Comparison of ENCODE assay signal across 1 cellular context in genomic region chr7:101234636-101235035, GRCh38.
TF ChIP-seq lines count a peak whose summit lies in the region.

No MANE protein-coding gene starts in this region.

TF ChIP-seq in IMR-90, 13 proteins besides CTCF, POLR2A, EP300 and RAD21:
- no peak for TF ChIP-seq MAZ (IDR thresholded peaks at IDR 0.05; ENCODE audit: borderline replicate concordance, low read depth, low read length)
- TF ChIP-seq SMC3 (IDR thresholded peaks at IDR 0.05; ENCODE audit: low read depth, low read length) = no peak
- no peak for TF ChIP-seq MXI1 (IDR thresholded peaks at IDR 0.05; ENCODE audit: borderline replicate concordance, low read depth, low read length)
- TF ChIP-seq, protein P1, sequence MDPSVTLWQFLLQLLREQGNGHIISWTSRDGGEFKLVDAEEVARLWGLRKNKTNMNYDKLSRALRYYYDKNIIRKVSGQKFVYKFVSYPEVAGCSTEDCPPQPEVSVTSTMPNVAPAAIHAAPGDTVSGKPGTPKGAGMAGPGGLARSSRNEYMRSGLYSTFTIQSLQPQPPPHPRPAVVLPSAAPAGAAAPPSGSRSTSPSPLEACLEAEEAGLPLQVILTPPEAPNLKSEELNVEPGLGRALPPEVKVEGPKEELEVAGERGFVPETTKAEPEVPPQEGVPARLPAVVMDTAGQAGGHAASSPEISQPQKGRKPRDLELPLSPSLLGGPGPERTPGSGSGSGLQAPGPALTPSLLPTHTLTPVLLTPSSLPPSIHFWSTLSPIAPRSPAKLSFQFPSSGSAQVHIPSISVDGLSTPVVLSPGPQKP (IDR thresholded peaks at IDR 0.05; ENCODE audit: borderline replicate concordance, low read depth, low read length) = no peak
- TF ChIP-seq BHLHE40 (IDR thresholded peaks at IDR 0.05; ENCODE audit: low read depth, low read length) = no peak
- TF ChIP-seq RCOR1 (IDR thresholded peaks at IDR 0.05; ENCODE audit: insufficient replicate concordance, low read length) = no peak
- TF ChIP-seq FOS (IDR thresholded peaks at IDR 0.05; ENCODE audit: low read depth, low read length) = no peak
- no peak for TF ChIP-seq RFX5 (IDR thresholded peaks at IDR 0.05; ENCODE audit: low read depth, low read length)
- no peak for TF ChIP-seq CHD1 (IDR thresholded peaks at IDR 0.05; ENCODE audit: low read depth, low read length)
